ENCODE assay signal across 19 cellular contexts in the genomic region with DNA sequence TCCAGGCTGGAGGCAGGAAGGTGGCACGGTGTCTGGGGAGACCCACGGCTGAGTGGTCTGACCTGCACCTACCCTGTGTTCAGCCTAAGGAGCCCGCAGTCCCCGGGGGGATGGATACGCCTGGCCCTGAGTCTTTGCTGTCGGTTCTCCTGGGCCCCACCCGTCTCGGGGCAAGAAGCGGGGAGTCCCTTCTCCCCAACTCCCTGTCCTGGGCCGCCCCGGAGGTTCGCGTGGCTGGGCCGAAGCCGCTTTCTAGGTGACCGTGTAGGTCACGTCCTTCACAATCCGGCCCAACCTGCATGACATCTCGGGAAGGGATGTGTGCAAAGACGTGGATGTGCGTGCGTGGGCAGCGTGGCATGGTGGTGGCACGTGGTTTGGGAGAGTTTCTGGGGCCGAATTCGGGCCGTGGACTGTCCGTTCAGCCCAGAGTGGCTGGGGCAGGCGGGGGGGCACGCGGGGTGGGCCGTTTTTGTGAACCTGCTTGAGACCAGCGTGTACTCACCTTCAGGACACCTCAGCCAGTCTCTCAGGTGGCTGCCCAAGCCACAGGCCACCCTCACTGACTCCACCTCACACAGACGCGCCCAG.
DNase-seq lines count a peak whose midpoint lies in the region; ATAC-seq, FAIRE-seq and TF ChIP-seq lines count a peak whose summit lies in the region.
"Had no signal": no experiment of that assay in that cellular context is flagged by ENCODE, and none has a peak within 500 bp of the region (broad histone marks: within the 10 kb centered on the region; RNA-seq: fewer than 3 reads in every experiment).

No MANE protein-coding gene starts in this region.

- TF ChIP-seq POLR2A in IMR-90 (IDR thresholded peaks at IDR 0.05; ENCODE audit: low read depth, low read length) = no peak
- TF ChIP-seq POLR2A in HepG2 (IDR thresholded peaks at IDR 0.05; ENCODE audit: insufficient read depth in 1 of 2, low read depth in 2 of 2, low read length in 2 of 2) = no peak

- no peak overlapping the region for H2BK20ac ChIP-seq in IMR-90 (ENCODE audit: low read depth, low read length)

- H3K18ac ChIP-seq in IMR-90 (ENCODE audit: low read depth, low read length) = no peak overlapping the region

- H3K9ac ChIP-seq in IMR-90 (ENCODE audit: low read depth, low read length) = no peak overlapping the region
- no peak overlapping the region for H3K9ac ChIP-seq in HepG2 (ENCODE audit: insufficient read depth, low read depth, low read length)
- H3K9ac ChIP-seq in MM.1S (ENCODE audit: low read length) = no peak overlapping the region

- H3K27me3 ChIP-seq in GM23338 (ENCODE audit: insufficient read depth) (no peaks in the 10 kb centered on the region), IMR-90 (ENCODE audit: control insufficient read depth, insufficient read depth, low read length) (no peaks in the 10 kb centered on the region), HepG2 (ENCODE audit: control insufficient read depth in 1 of 2, insufficient read depth in 2 of 2, low read length in 2 of 2) (no peaks in the 10 kb centered on the region), MM.1S (replicated peaks; ENCODE audit: insufficient read depth, low read length) (peaks cover 78% of the 10 kb centered on the region), PC-9 (ENCODE audit: insufficient read depth, low read depth) (no peaks in the 10 kb centered on the region)

- TF ChIP-seq RAD21 in IMR-90 (IDR thresholded peaks at IDR 0.05; ENCODE audit: low read length) (no peak), HepG2 (CRISPR knock-in tag; IDR thresholded peaks at IDR 0.05) (no peak)

- peaks cover 9% of the 10 kb centered on the region; the same call in 1 of the 2 replicates for H3K9me1 ChIP-seq in IMR-90 (ENCODE audit: insufficient read depth, low read length)

- intact Hi-C loops in IMR-90 (cut with micrococcal nuclease) (no loop called here), HepG2 (cut with micrococcal nuclease; ENCODE audit: unreplicated experiment) (no loop called here), sciatic nerve (cut with DNase I) (no loop called here), PC-9 (cut with micrococcal nuclease; ENCODE audit: unreplicated experiment) (no loop called here)

- peaks cover 13% of the 10 kb centered on the region for H3K27me3 Mint-ChIP-seq in GM23338 (ENCODE audit: insufficient read depth, low read depth, poor library complexity)

- BruUV-seq in IMR-90 (replicated peaks; lab: Mats Ljungman, UMichigan) (no TSS peak), HepG2 (replicated peaks; lab: Mats Ljungman, UMichigan) (no TSS peak), PC-9 (replicated peaks; lab: Mats Ljungman, UMichigan) (no TSS peak)

- H3K14ac ChIP-seq in IMR-90 (replicated peaks; ENCODE audit: low read depth, low read length) = no peak overlapping the region

- dilution Hi-C loops in IMR-90 (cut with HindIII; ENCODE audit: low sequenced_read_pairs, unreplicated experiment) = no loop called here

- H3K4me2 ChIP-seq in GM23338 (no peak overlapping the region), IMR-90 (ENCODE audit: low read depth, low read length) (no peak overlapping the region), HepG2 (ENCODE audit: low read depth, low read length) (no peak overlapping the region), MM.1S (ENCODE audit: low read depth, low read length) (no peak overlapping the region), PC-9 (no peak overlapping the region)

- H3K4me1 ChIP-seq in GM23338 (ENCODE audit: insufficient read depth) (peaks cover 8% of the 10 kb centered on the region; the same call in 1 of the 2 replicates), IMR-90 (ENCODE audit: control insufficient read depth, insufficient read depth, low read length) (no peaks in the 10 kb centered on the region), HepG2 (ENCODE audit: insufficient read depth, low read length) (no peaks in the 10 kb centered on the region), MM.1S (ENCODE audit: low read length) (no peaks in the 10 kb centered on the region), PC-9 (replicated peaks; ENCODE audit: insufficient read depth) (no peaks in the 10 kb centered on the region)

- H3K4me3 ChIP-seq in GM23338 (no peak overlapping the region), IMR-90 (ENCODE audit: insufficient read depth, low read depth, low read length) (no peak overlapping the region), HepG2 (replicated peaks in 1 of 3; ENCODE audit: insufficient read depth in 1 of 3, low read depth in 2 of 3, low read length in 3 of 3) (no peak overlapping the region), MM.1S (ENCODE audit: low read length) (no peak overlapping the region), PC-9 (no peak overlapping the region)

- H3K4me3 Mint-ChIP-seq in GM23338 = no peak overlapping the region
- H3K4me3 Mint-ChIP-seq: CD4-positive, alpha-beta memory T cell had no signal

- H3K56ac ChIP-seq in IMR-90 (ENCODE audit: extremely low read depth, insufficient read depth, low read length) = no peak overlapping the region

- no peak overlapping the region for H2BK120ac ChIP-seq in IMR-90 (ENCODE audit: low read depth, low read length)

- H3F3A ChIP-seq in GM23338 (replicated peaks; ENCODE audit: low read depth) (0 out of 2 replicates have a peak, but pooled peaks cover 7% of the 10 kb centered on the region), MM.1S (ENCODE audit: insufficient read depth, low read length) (no peaks in the 10 kb centered on the region), PC-9 (ENCODE audit: insufficient read depth, low read depth) (no peaks in the 10 kb centered on the region)

- no peak overlapping the region for H3K27ac Mint-ChIP-seq in GM23338
- H3K27ac Mint-ChIP-seq: CD4-positive, alpha-beta memory T cell had no signal

- in situ Hi-C loops in IMR-90 (cut with MboI; ENCODE audit: low sequenced_read_pairs) (no loop called here), HepG2 (cut with HindIII; ENCODE audit: extremely low pct_ligation_motif_present, low pct_unique_long_range_greater_than_20kb) (no loop called here)

- H2BK5ac ChIP-seq in IMR-90 (ENCODE audit: low read depth, low read length, poor library complexity, severe bottlenecking) = no peak overlapping the region

- no peaks in the 10 kb centered on the region for H3K9me3 Mint-ChIP-seq in GM23338
- H3K9me3 Mint-ChIP-seq: CD4-positive, alpha-beta memory T cell had no signal

- no peak overlapping the region for H2BK15ac ChIP-seq in IMR-90 (ENCODE audit: low read depth, low read length)

- peaks cover 28% of the 10 kb centered on the region for H3K36me3 Mint-ChIP-seq in GM23338 (ENCODE audit: low read depth)
- H3K36me3 Mint-ChIP-seq: CD4-positive, alpha-beta memory T cell had no signal

- TF ChIP-seq CTCF in GM23338 (conservative IDR thresholded peaks at IDR 0.05; ENCODE audit: low read depth in 2 of 2) (no peak), IMR-90 (conservative IDR thresholded peaks at IDR 0.05; ENCODE audit: low read depth, low read length) (no peak), HepG2 (CRISPR knock-in tag; IDR thresholded peaks at IDR 0.05) (no peak), MM.1S (IDR thresholded peaks at IDR 0.05; ENCODE audit: low read length) (no peak), PC-9 (conservative IDR thresholded peaks at IDR 0.05) (no peak)

- H3K9me2 ChIP-seq in GM23338 (ENCODE audit: insufficient read depth) = no peaks in the 10 kb centered on the region
- no peaks in the 10 kb centered on the region for H3K9me2 ChIP-seq in MM.1S (replicated peaks; ENCODE audit: insufficient read depth, low read length)
- H3K9me2 ChIP-seq in PC-9 (ENCODE audit: insufficient read depth) = no peaks in the 10 kb centered on the region

- TF ChIP-seq EP300 in HepG2 (IDR thresholded peaks at IDR 0.05; ENCODE audit: low read depth in 2 of 2, low read length in 2 of 2) (no peak), HepG2 (CRISPR knock-in tag; IDR thresholded peaks at IDR 0.05; ENCODE audit: borderline replicate concordance) (no peak)

- 98% methylated on average over 22 of the region's 35 CpGs; no CpG with 5 or more reads in 1 of the 2 experiments for WGBS in IMR-90 (ENCODE audit: extremely low coverage in 2 of 2, insufficient read length in 1 of 2), 2 experiments
- WGBS in HepG2 (ENCODE audit: low lambda C conversion rate) = 99% methylated on average over 22 of the region's 35 CpGs

- H3K23ac ChIP-seq in IMR-90 (ENCODE audit: low read depth, low read length) = no peak overlapping the region

- CTCF ChIA-PET in IMR-90 (lab: Yijun Ruan, JAX) = no interaction called here
- CTCF ChIA-PET in HepG2 (lab: Yijun Ruan, JAX; ENCODE audit: low intra/inter-chr PET ratio, low total read pairs) = no interaction called here
- CTCF ChIA-PET in PC-9 (lab: Charles Lee) = no interaction called here

- H4K20me1 ChIP-seq in GM23338 (replicated peaks; ENCODE audit: insufficient read depth) (peaks cover 7% of the 10 kb centered on the region; the same call in 1 of the 2 replicates), IMR-90 (ENCODE audit: insufficient read depth, low read length) (peaks cover 4% of the 10 kb centered on the region; the same call in 1 of the 2 replicates), HepG2 (ENCODE audit: insufficient read depth, low read length) (no peaks in the 10 kb centered on the region), MM.1S (ENCODE audit: insufficient read depth, low read length) (no peaks in the 10 kb centered on the region), PC-9 (ENCODE audit: insufficient read depth) (no peaks in the 10 kb centered on the region)

- H3K4me1 Mint-ChIP-seq in GM23338 = peaks cover 9% of the 10 kb centered on the region

- no peak overlapping the region for H4K5ac ChIP-seq in IMR-90 (ENCODE audit: low read depth, low read length)

- H3K79me1 ChIP-seq in IMR-90 (ENCODE audit: low read depth in 1 of 2, low read length in 2 of 2) = peaks cover 0 to 7% of the 10 kb centered on the region in 2 experiments; a peak in 1 of 4 replicates

- no peak for FAIRE-seq in HepG2 (lab: Jason Lieb, UNC)
- FAIRE-seq: GM12891, GM18507 had no signal

- H3K9me3 ChIP-seq in IMR-90 (ENCODE audit: control insufficient read depth, insufficient read depth, low read length) (no peaks in the 10 kb centered on the region), HepG2 (ENCODE audit: low read length) (no peaks in the 10 kb centered on the region), MM.1S (replicated peaks; ENCODE audit: insufficient read depth, low read length) (no peaks in the 10 kb centered on the region), PC-9 (ENCODE audit: insufficient read depth, low read depth) (no peaks in the 10 kb centered on the region)

- H3K27ac ChIP-seq in GM23338 (ENCODE audit: low read depth) (no peak overlapping the region), IMR-90 (ENCODE audit: insufficient read depth, low read length) (no peak overlapping the region), HepG2 (ENCODE audit: extremely low read length, insufficient read depth, low read length) (no peak overlapping the region), MM.1S (ENCODE audit: low read length) (no peak overlapping the region), PC-9 (no peak overlapping the region)

- H2AFZ ChIP-seq in GM23338 (no peak overlapping the region), IMR-90 (replicated peaks; ENCODE audit: low read length, poor library complexity) (no peak overlapping the region), HepG2 (ENCODE audit: low read length) (no peak overlapping the region), MM.1S (ENCODE audit: low read length) (no peak overlapping the region), PC-9 (no peak overlapping the region)

- no peak for ATAC-seq in GM23338
- no peak for ATAC-seq in IMR-90 (ENCODE audit: low read depth)
- peak; percentile 38; the same call in 2 of the 3 replicates for ATAC-seq in HepG2
- peak; percentile 13 for ATAC-seq in sciatic nerve

- H3K4ac ChIP-seq in IMR-90 (ENCODE audit: low read depth, low read length) = no peak overlapping the region

- H3K79me2 ChIP-seq in GM23338 (replicated peaks; ENCODE audit: insufficient read depth) (no peaks in the 10 kb centered on the region), HepG2 (ENCODE audit: insufficient read depth, low read length) (no peaks in the 10 kb centered on the region), MM.1S (ENCODE audit: low read length) (no peaks in the 10 kb centered on the region), PC-9 (ENCODE audit: low read depth) (no peaks in the 10 kb centered on the region)

- H4K8ac ChIP-seq in IMR-90 (ENCODE audit: low read depth in 2 of 2, low read length in 2 of 2) = no peak overlapping the region

- DNase-seq in GM23338 (ENCODE audit: low spot score) (no peak), IMR-90 (no peak), HepG2 (ENCODE audit: low spot score) (no peak), sciatic nerve (ENCODE audit: low spot score) (no peak), MM.1S (no peak), PC-9 (no peak), NCI-H524 treated with DMSO at 0.1 percent for 48 hours (lab: John Stamatoyannopoulos, UW) (no peak)
- DNase-seq: C1 segment of cervical spinal cord; Calu3; CD4-positive, alpha-beta memory T cell; COR-L47; DMS53; DMS79 treated with DMSO at 0.1 percent for 48 hours; GF-D8; GOT3; H7; HCEC 1CT had no signal

- H2AK5ac ChIP-seq in IMR-90 (ENCODE audit: low read depth, low read length) = no peak overlapping the region

- peak overlapping the region; percentile 78 for H2AK9ac ChIP-seq in IMR-90 (replicated peaks; ENCODE audit: low read depth, low read length, poor library complexity)

- POLR2A ChIA-PET in IMR-90 (lab: Charles Lee; ENCODE audit: unreplicated experiment) = no interaction called here
- POLR2A ChIA-PET in HepG2 (lab: Yijun Ruan, JAX) = no interaction called here
- POLR2A ChIA-PET in PC-9 (lab: Charles Lee; ENCODE audit: unreplicated experiment) = no interaction called here

- no peak overlapping the region for H4K91ac ChIP-seq in IMR-90 (ENCODE audit: insufficient read depth, low read depth, low read length)

- H3K36me3 ChIP-seq in GM23338 (ENCODE audit: insufficient read depth) (no peaks in the 10 kb centered on the region), IMR-90 (ENCODE audit: control insufficient read depth, insufficient read depth, low read length) (peaks cover 25% of the 10 kb centered on the region), HepG2 (replicated peaks in 1 of 2; ENCODE audit: control insufficient read depth in 1 of 2, insufficient read depth in 2 of 2, low read length in 2 of 2) (no peaks in the 10 kb centered on the region), MM.1S (replicated peaks; ENCODE audit: insufficient read depth, low read length) (no peaks in the 10 kb centered on the region), PC-9 (ENCODE audit: low read depth) (no peaks in the 10 kb centered on the region)

Comparison
In these comparisons a context has a peak if more than half of its experiments do, and no peak if none do; other contexts are left out.
1. ATAC-seq: peak in HepG2 (single experiment) and sciatic nerve (single experiment); none in GM23338 (single experiment) and IMR-90 (single experiment).